19 cellular contexts compared by ENCODE assay signal in genomic region chr2:224777563-224777939, GRCh38.
"Had no signal": no experiment of that assay in that cellular context is flagged by ENCODE, and none has a peak within 500 bp of the region (broad histone marks: within the 10 kb centered on the region; RNA-seq: fewer than 3 reads in every experiment).

No MANE protein-coding gene starts in this region.

- H3K9me3 Mint-ChIP-seq: endodermal cell; T-helper 2 cell treated with Interferon-gamma antibody and Interleukin-4, amounts not matched to agents 5 μg/mL and 100 μg/mL, for 36 hours had no signal

- H3K4me3 ChIP-seq: ascending aorta, breast epithelium, dorsolateral prefrontal cortex, skin epidermis, stomach had no signal

- FAIRE-seq: urothelium cell line had no signal

- H3K27me3 ChIP-seq: ascending aorta, breast epithelium, dorsolateral prefrontal cortex, stomach had no signal

- H3K27ac ChIP-seq: ascending aorta, breast epithelium, skin epidermis, stomach had no signal

- H3K4me3 Mint-ChIP-seq: endodermal cell; T-helper 2 cell treated with Interferon-gamma antibody and Interleukin-4, amounts not matched to agents 5 μg/mL and 100 μg/mL, for 36 hours had no signal

- H3K4me1 Mint-ChIP-seq: endodermal cell had no signal

- DNase-seq: activated CD4-positive, CD25-positive, alpha-beta regulatory T cell; activated effector memory CD4-positive, alpha-beta T cell treated with anti-CD3 and anti-CD28 coated beads, Interleukin-2, amount 50 U/mL, for 16 hours; activated T-cell treated with anti-CD3 and anti-CD28 coated beads for 4 hours; dorsolateral prefrontal cortex; endodermal cell; erythroblast; foreskin fibroblast; left ventricle myocardium superior; right cardiac atrium; SHP77 treated with DMSO at 0.1 percent for 48 hours; stimulated activated CD4-positive, alpha-beta T cell treated with anti-CD3 and anti-CD28 coated beads, Interleukin-15, amount 100 ng/mL, for 24 hours; stimulated activated CD4-positive, alpha-beta T cell treated with anti-CD3 and anti-CD28 coated beads, Interleukin-4, amount 100 ng/mL, for 24 hours; stomach had no signal

- H3K27ac Mint-ChIP-seq: endodermal cell; progenitor cell of endocrine pancreas; T-helper 2 cell treated with Interferon-gamma antibody and Interleukin-4, amounts not matched to agents 5 μg/mL and 100 μg/mL, for 36 hours had no signal

- H3K27me3 Mint-ChIP-seq: progenitor cell of endocrine pancreas had no signal

- H3K4me1 ChIP-seq: ascending aorta, breast epithelium, stomach had no signal

- H3K9me3 ChIP-seq: ascending aorta, breast epithelium, stomach had no signal

- H3K36me3 ChIP-seq: breast epithelium had no signal

- ATAC-seq: left ventricle myocardium superior, right cardiac atrium had no signal
